18 cellular contexts compared by ENCODE assay signal in the genomic region with DNA sequence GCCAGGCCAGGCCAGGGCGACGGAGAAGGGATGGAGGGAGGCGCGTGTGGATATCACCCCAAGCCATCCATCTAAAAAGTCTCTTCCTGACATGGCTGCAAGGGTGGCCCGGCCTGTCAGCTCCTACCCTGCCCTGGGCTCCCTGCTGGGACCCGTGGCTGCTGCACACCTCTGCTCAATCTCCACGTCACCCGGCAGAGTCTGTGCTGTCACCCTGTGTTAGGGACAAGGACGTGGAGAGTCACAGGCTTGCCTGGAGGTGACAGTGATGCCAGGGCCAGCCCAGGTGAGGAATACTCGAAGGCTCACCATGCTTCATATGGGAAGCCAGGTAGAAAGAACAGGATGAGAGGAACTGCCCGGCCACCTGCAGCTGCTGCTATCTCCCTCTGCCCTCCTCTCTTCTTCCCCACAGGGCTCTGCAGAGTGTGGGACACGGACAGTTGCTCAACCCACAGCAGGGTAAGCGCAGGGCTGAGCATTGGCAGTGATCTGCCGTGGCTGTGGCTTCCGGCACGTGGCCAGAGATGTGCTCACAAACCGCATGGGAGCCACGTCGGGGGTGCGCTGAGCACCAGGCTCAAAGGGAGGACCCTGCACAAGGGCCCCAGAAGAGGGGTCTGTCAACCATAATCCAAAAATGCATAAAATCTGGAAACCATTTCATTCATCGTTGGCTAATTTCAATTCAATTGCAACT.
DNase-seq lines count a peak whose midpoint lies in the region; ATAC-seq, FAIRE-seq and TF ChIP-seq lines count a peak whose summit lies in the region.
"Had no signal": no experiment of that assay in that cellular context is flagged by ENCODE, and none has a peak within 500 bp of the region (broad histone marks: within the 10 kb centered on the region; RNA-seq: fewer than 3 reads in every experiment).

No MANE protein-coding gene starts in this region.

- H3K9me3 ChIP-seq in kidney (ENCODE audit: control insufficient read depth in 1 of 2, low read length in 2 of 2) (no peaks in the 10 kb centered on the region), trophoblast cell (ENCODE audit: insufficient read depth, low read depth, low read length) (peaks cover 7% of the 10 kb centered on the region), A673 (ENCODE audit: low read depth, low read length, poor library complexity, severe bottlenecking) (no peaks in the 10 kb centered on the region), GM23248 (ENCODE audit: low read depth) (no peaks in the 10 kb centered on the region)
- H3K9me3 ChIP-seq: adrenal gland, HAP-1, uterus had no signal

- no peak for ATAC-seq in left cardiac atrium

- H2AK5ac ChIP-seq in trophoblast cell (ENCODE audit: low read length), result no peak overlapping the region

- DNase-seq in cardiac septum (ENCODE audit: low spot score) (peak; percentile 63), left cardiac atrium (no peak), kidney (peak; percentile 53), trophoblast cell (no peak), NCI-H2196 (lab: John Stamatoyannopoulos, UW; ENCODE audit: unreplicated experiment) (no peak), A673 (ENCODE audit: low spot score) (no peak), NCI-H1417 (lab: John Stamatoyannopoulos, UW) (no peak), GM23248 (no peak)
- DNase-seq: activated gamma-delta T cell treated with Interleukin-2 at 50 U/mL for 16 hours; NCI-H2107; NCI-H510A treated with DMSO at 0.1 percent for 48 hours; stimulated activated CD4-positive, alpha-beta T cell treated with anti-CD3 and anti-CD28 coated beads, Interleukin-4, amount 100 ng/mL, for 24 hours had no signal

- in situ Hi-C loops in GM23248 (cut with MboI), result no loop called here

- no peak overlapping the region for H3K14ac ChIP-seq in trophoblast cell (ENCODE audit: low read length)

- BruUV-seq in A673 (replicated peaks; lab: Mats Ljungman, UMichigan), result no TSS peak

- no peak overlapping the region for H4K91ac ChIP-seq in trophoblast cell (ENCODE audit: low read depth, low read length)

- no peak overlapping the region for H3K9ac ChIP-seq in kidney (ENCODE audit: low read length in 2 of 2)
- H3K9ac ChIP-seq in trophoblast cell (ENCODE audit: low read length), result no peak overlapping the region
- H3K9ac ChIP-seq in GM23248, result no peak overlapping the region

- intact Hi-C loops in cardiac septum (cut with DNase I), result no loop called here
- intact Hi-C loops in left cardiac atrium (cut with DNase I), result no loop called here
- intact Hi-C loops in kidney (cut with DNase I), result no loop called here
- intact Hi-C loops in A673 (cut with micrococcal nuclease; ENCODE audit: unreplicated experiment), result no loop called here

- H3K4me3 ChIP-seq in kidney (ENCODE audit: low read length in 2 of 2), result no peak overlapping the region
- peak overlapping the region; percentile 39 for H3K4me3 ChIP-seq in trophoblast cell (ENCODE audit: low read depth, low read length)
- H3K4me3 ChIP-seq in A673 (ENCODE audit: low read depth, low read length, poor library complexity, severe bottlenecking), result no peak overlapping the region
- no peak overlapping the region for H3K4me3 ChIP-seq in GM23248
- H3K4me3 ChIP-seq: adrenal gland, HAP-1, SK-N-MC, uterus had no signal

- H3K27me3 ChIP-seq in trophoblast cell (ENCODE audit: insufficient read depth, low read length), result no peaks in the 10 kb centered on the region
- peaks cover 10% of the 10 kb centered on the region for H3K27me3 ChIP-seq in A673 (replicated peaks; ENCODE audit: insufficient read depth, low read depth, low read length, poor library complexity)
- no peaks in the 10 kb centered on the region for H3K27me3 ChIP-seq in GM23248 (replicated peaks; ENCODE audit: insufficient read depth)
- H3K27me3 ChIP-seq: adrenal gland, uterus had no signal

- POLR2A ChIA-PET in A673 (lab: Charles Lee; ENCODE audit: low non-redundant PET), result no interaction called here

- CTCF ChIA-PET in A673 (lab: Charles Lee), result no interaction called here

- H4K8ac ChIP-seq in trophoblast cell (ENCODE audit: low read depth, low read length), result no peak overlapping the region

- no peaks in the 10 kb centered on the region for H3K4me1 ChIP-seq in kidney (ENCODE audit: control insufficient read depth in 1 of 2, insufficient read depth in 1 of 2, low read depth in 1 of 2, low read length in 2 of 2)
- no peaks in the 10 kb centered on the region for H3K4me1 ChIP-seq in trophoblast cell (ENCODE audit: control insufficient read depth in 1 of 2, insufficient read depth in 2 of 2, low read length in 2 of 2)
- no peaks in the 10 kb centered on the region for H3K4me1 ChIP-seq in A673 (ENCODE audit: insufficient read depth, low read length, poor library complexity, severe bottlenecking)
- no peaks in the 10 kb centered on the region for H3K4me1 ChIP-seq in GM23248 (ENCODE audit: insufficient read depth)
- H3K4me1 ChIP-seq: adrenal gland, HAP-1, uterus had no signal

- H3K9me2 ChIP-seq in GM23248 (ENCODE audit: insufficient read depth), result no peaks in the 10 kb centered on the region

- H3K79me1 ChIP-seq in trophoblast cell (ENCODE audit: low read length), result no peaks in the 10 kb centered on the region

- no peaks in the 10 kb centered on the region for H3F3A ChIP-seq in GM23248 (ENCODE audit: insufficient read depth)

- H2BK120ac ChIP-seq in trophoblast cell (ENCODE audit: insufficient read depth, low read length, poor library complexity), result no peak overlapping the region

- H3K23ac ChIP-seq in trophoblast cell (ENCODE audit: low read length), result no peak overlapping the region

- H3K79me2 ChIP-seq in trophoblast cell (ENCODE audit: control insufficient read depth, insufficient read depth, low read length, poor library complexity), result no peaks in the 10 kb centered on the region
- no peaks in the 10 kb centered on the region for H3K79me2 ChIP-seq in GM23248 (ENCODE audit: insufficient read depth)

- H2AFZ ChIP-seq in trophoblast cell (ENCODE audit: insufficient read depth, low read length, poor library complexity), result no peak overlapping the region
- no peak overlapping the region for H2AFZ ChIP-seq in GM23248

- no peak overlapping the region for H2BK5ac ChIP-seq in trophoblast cell (ENCODE audit: low read depth, low read length, poor library complexity)

- H3K4me2 ChIP-seq in trophoblast cell (ENCODE audit: low read length) (no peak overlapping the region), GM23248 (ENCODE audit: unreplicated experiment) (no peak overlapping the region)

- WGBS in trophoblast cell (ENCODE audit: extremely low coverage, insufficient coverage, insufficient read length), result no CpG with 5 or more reads among the region's 21 CpGs
- WGBS in GM23248 (ENCODE audit: low coverage in 1 of 2, low lambda C conversion rate in 2 of 2, missing lambda C conversion rate in 2 of 2), 2 experiments, result 62 to 63% methylated on average over 21 of the region's 21 CpGs

- H4K12ac ChIP-seq in trophoblast cell (ENCODE audit: low read depth, low read length), result no peak overlapping the region

- TF ChIP-seq CTCF in kidney (IDR thresholded peaks at IDR 0.05; ENCODE audit: borderline replicate concordance, extremely low read depth, insufficient read depth), result no peak
- no peak for TF ChIP-seq CTCF in A673 (conservative IDR thresholded peaks at IDR 0.05; ENCODE audit: low read depth, low read length)

- no peak overlapping the region for H3K18ac ChIP-seq in trophoblast cell (ENCODE audit: low read length)

- H3K4ac ChIP-seq in trophoblast cell (ENCODE audit: low read depth, low read length), result no peak overlapping the region

- no peaks in the 10 kb centered on the region for H4K20me1 ChIP-seq in GM23248 (ENCODE audit: insufficient read depth)

- H3K27ac ChIP-seq in kidney (ENCODE audit: low read depth in 2 of 2, low read length in 2 of 2), result no peak overlapping the region
- no peak overlapping the region for H3K27ac ChIP-seq in trophoblast cell (ENCODE audit: low read depth, low read length)
- no peak overlapping the region for H3K27ac ChIP-seq in A673 (ENCODE audit: low read depth, low read length, poor library complexity, severe bottlenecking)
- H3K27ac ChIP-seq in GM23248, result no peak overlapping the region
- H3K27ac ChIP-seq: adrenal gland, SK-N-MC, uterus, VCaP had no signal

- H3K36me3 ChIP-seq in kidney (ENCODE audit: control insufficient read depth in 1 of 2, insufficient read depth in 2 of 2, low read length in 2 of 2) (no peaks in the 10 kb centered on the region), trophoblast cell (ENCODE audit: control insufficient read depth in 1 of 2, insufficient read depth in 2 of 2, low read length in 2 of 2) (no peaks in the 10 kb centered on the region), A673 (ENCODE audit: insufficient read depth, low read length, poor library complexity, severe bottlenecking) (no peaks in the 10 kb centered on the region), GM23248 (ENCODE audit: low read depth) (no peaks in the 10 kb centered on the region)
- H3K36me3 ChIP-seq: adrenal gland, HAP-1, uterus had no signal

- FAIRE-seq in kidney (lab: Jason Lieb, UNC), result no peak
- FAIRE-seq: RCC 7860 had no signal

- no peak overlapping the region for H2BK12ac ChIP-seq in trophoblast cell (ENCODE audit: low read length)

Comparison
In these comparisons a context has a peak if more than half of its experiments do, and no peak if none do; other contexts are left out.
1. DNase-seq: peak in cardiac septum (single experiment) and kidney (single experiment); none in left cardiac atrium (single experiment), trophoblast cell (0 of 2), NCI-H2196 (single experiment), A673 (single experiment), NCI-H1417 (0 of 3) and GM23248 (single experiment).